21 cellular contexts compared by ENCODE assay signal in the genomic region with DNA sequence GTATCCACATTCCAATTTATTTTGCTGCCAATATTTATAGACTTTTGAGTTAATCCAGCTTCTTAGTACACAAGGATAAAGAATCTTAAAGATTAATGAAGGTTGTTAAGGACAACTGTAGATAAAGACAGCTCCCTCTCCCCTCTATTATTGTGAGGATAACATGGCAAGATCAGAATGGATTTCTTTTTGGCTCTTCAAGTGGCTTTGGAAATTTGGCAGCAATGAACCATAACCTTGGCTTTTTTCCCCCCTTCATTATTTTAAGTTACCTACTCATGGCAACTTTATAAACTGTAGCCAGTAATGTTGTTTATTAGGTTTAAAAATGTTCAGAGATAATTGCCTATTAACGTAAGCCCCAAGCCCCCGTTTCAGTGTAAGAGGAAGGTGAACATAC.
"Had no signal": no experiment of that assay in that cellular context is flagged by ENCODE, and none has a peak within 500 bp of the region (broad histone marks: within the 10 kb centered on the region; RNA-seq: fewer than 3 reads in every experiment).

No MANE protein-coding gene starts in this region.

- ATAC-seq: effector memory CD8-positive, alpha-beta T cell; esophagus mucosa; foreskin keratinocyte; gastroesophageal sphincter; heart right ventricle; left cardiac atrium; left lung; lower lobe of right lung; naive thymus-derived CD4-positive, alpha-beta T cell had no signal

- H3K4me3 Mint-ChIP-seq: dendritic cell treated with granulocyte-macrophage colony-stimulating factor and Interleukin-4, amounts not matched to agents 40 ng/mL and 50 ng/mL, for 4 days; effector memory CD8-positive, alpha-beta T cell; endodermal cell; mesothelial cell of epicardium; naive thymus-derived CD4-positive, alpha-beta T cell had no signal

- H3K9me3 Mint-ChIP-seq: dendritic cell treated with granulocyte-macrophage colony-stimulating factor and Interleukin-4, amounts not matched to agents 40 ng/mL and 50 ng/mL, for 4 days; effector memory CD8-positive, alpha-beta T cell; endodermal cell; mesothelial cell of epicardium; naive thymus-derived CD4-positive, alpha-beta T cell had no signal

- H3K36me3 Mint-ChIP-seq: mesothelial cell of epicardium; naive thymus-derived CD4-positive, alpha-beta T cell had no signal

- H3K4me1 Mint-ChIP-seq: endodermal cell; naive thymus-derived CD4-positive, alpha-beta T cell had no signal

- DNase-seq: colonic mucosa; cortex of kidney; effector CD8-positive, alpha-beta T cell; effector memory CD8-positive, alpha-beta T cell; endodermal cell; erythroblast; esophagus squamous epithelium; foreskin keratinocyte; glutamatergic neuron; heart right ventricle; hippocampal formation; left cardiac atrium; left lung; left ventricle myocardium superior; lower lobe of right lung; mesenchymal stem cell; naive thymus-derived CD4-positive, alpha-beta T cell had no signal

- H3K27ac Mint-ChIP-seq: dendritic cell treated with granulocyte-macrophage colony-stimulating factor and Interleukin-4, amounts not matched to agents 40 ng/mL and 50 ng/mL, for 4 days; effector memory CD8-positive, alpha-beta T cell; endodermal cell; mesothelial cell of epicardium had no signal
